Comparison of ENCODE assay signal across 20 cellular contexts in genomic region chr22:49554741-49555140, GRCh38.
"Had no signal": no experiment of that assay in that cellular context is flagged by ENCODE, and none has a peak within 500 bp of the region (broad histone marks: within the 10 kb centered on the region; RNA-seq: fewer than 3 reads in every experiment).

No MANE protein-coding gene starts in this region.

- H3K27me3 ChIP-seq: ascending aorta had no signal

- H3K27ac ChIP-seq: ascending aorta, esophagus squamous epithelium, heart right ventricle, lower lobe of right lung, parathyroid adenoma had no signal

- H3K4me3 Mint-ChIP-seq: activated B cell treated with CpG ODN at 0.5 μM for 24 hours; activated CD4-positive, alpha-beta memory T cell treated with anti-CD3 and anti-CD28 coated beads, Interleukin-2, amount 10 ng/mL, durations not matched to agents 7 days and 5 days; activated CD8-positive, alpha-beta memory T cell treated with anti-CD3 and anti-CD28 coated beads, Interleukin-2, amount 10 ng/mL, durations not matched to agents 7 days and 5 days; activated naive CD4-positive, alpha-beta T cell treated with anti-CD3 and anti-CD28 coated beads for 36 hours; activated T-helper 17 cell treated with anti-CD3 and anti-CD28 coated beads, Interleukin-2, amount 50 U/mL, for 72 hours; dendritic cell treated with granulocyte-macrophage colony-stimulating factor and Interleukin-4, amounts not matched to agents 40 ng/mL and 50 ng/mL, for 4 days; nephron had no signal

- H3K9me3 Mint-ChIP-seq: activated T-helper 17 cell treated with anti-CD3 and anti-CD28 coated beads, Interleukin-2, amount 50 U/mL, for 72 hours had no signal

- DNase-seq: activated B cell treated with CpG ODN at 0.5 μM for 24 hours; activated CD4-positive, alpha-beta memory T cell treated with anti-CD3 and anti-CD28 coated beads, Interleukin-2, amount 10 ng/mL, durations not matched to agents 7 days and 5 days; activated CD4-positive, alpha-beta T cell treated with anti-CD3 and anti-CD28 coated beads for 48 hours; activated CD8-positive, alpha-beta memory T cell treated with anti-CD3 and anti-CD28 coated beads, Interleukin-2, amount 10 ng/mL, durations not matched to agents 7 days and 5 days; activated naive CD4-positive, alpha-beta T cell treated with anti-CD3 and anti-CD28 coated beads for 36 hours; activated T-cell treated with anti-CD3 and anti-CD28 coated beads, Interleukin-2, amount 50 U/mL, for 1 hour; cerebellar nuclear complex; effector memory CD4-positive, alpha-beta T cell; esophagus squamous epithelium; heart right ventricle; lower lobe of right lung; stimulated activated CD4-positive, alpha-beta T cell treated with anti-CD3 and anti-CD28 coated beads, Interleukin-12 subunit alpha, Interleukin-12 subunit beta, amount 100 ng/mL, for 4 hours; stimulated activated CD4-positive, alpha-beta T cell treated with anti-CD3 and anti-CD28 coated beads, Interleukin-1b, Interleukin-23, amount 100 ng/mL, for 48 hours; stimulated activated CD8-positive, alpha-beta memory T cell treated with anti-CD3 and anti-CD28 coated beads, Interleukin-4, amount 100 ng/mL, for 48 hours; stimulated activated naive CD4-positive, alpha-beta T cell treated with Interleukin-2 at 50 U/mL for 16 hours had no signal

- ATAC-seq: activated CD8-positive, alpha-beta memory T cell treated with anti-CD3 and anti-CD28 coated beads, Interleukin-2, amount 10 ng/mL, durations not matched to agents 7 days and 5 days; activated T-helper 17 cell treated with anti-CD3 and anti-CD28 coated beads, Interleukin-2, amount 50 U/mL, for 72 hours had no signal

- H3K27ac Mint-ChIP-seq: activated B cell treated with CpG ODN at 0.5 μM for 24 hours; activated CD4-positive, alpha-beta memory T cell treated with anti-CD3 and anti-CD28 coated beads, Interleukin-2, amount 10 ng/mL, durations not matched to agents 7 days and 5 days; activated CD8-positive, alpha-beta memory T cell treated with anti-CD3 and anti-CD28 coated beads, Interleukin-2, amount 10 ng/mL, durations not matched to agents 7 days and 5 days; activated naive CD4-positive, alpha-beta T cell treated with anti-CD3 and anti-CD28 coated beads for 36 hours; activated T-helper 17 cell treated with anti-CD3 and anti-CD28 coated beads, Interleukin-2, amount 50 U/mL, for 72 hours; dendritic cell treated with granulocyte-macrophage colony-stimulating factor and Interleukin-4, amounts not matched to agents 40 ng/mL and 50 ng/mL, for 4 days; nephron had no signal

- H3K4me3 ChIP-seq: ascending aorta, esophagus squamous epithelium, heart right ventricle, lower lobe of right lung had no signal

- H3K4me1 Mint-ChIP-seq: activated B cell treated with CpG ODN at 0.5 μM for 24 hours; activated CD4-positive, alpha-beta memory T cell treated with anti-CD3 and anti-CD28 coated beads, Interleukin-2, amount 10 ng/mL, durations not matched to agents 7 days and 5 days; activated CD8-positive, alpha-beta memory T cell treated with anti-CD3 and anti-CD28 coated beads, Interleukin-2, amount 10 ng/mL, durations not matched to agents 7 days and 5 days; activated T-helper 17 cell treated with anti-CD3 and anti-CD28 coated beads, Interleukin-2, amount 50 U/mL, for 72 hours; nephron had no signal

- H3K4me1 ChIP-seq: ascending aorta, esophagus squamous epithelium, lower lobe of right lung, parathyroid adenoma had no signal

- H3K9ac ChIP-seq: parathyroid adenoma had no signal

- H3K27me3 Mint-ChIP-seq: activated B cell treated with CpG ODN at 0.5 μM for 24 hours; activated CD4-positive, alpha-beta memory T cell treated with anti-CD3 and anti-CD28 coated beads, Interleukin-2, amount 10 ng/mL, durations not matched to agents 7 days and 5 days; activated CD8-positive, alpha-beta memory T cell treated with anti-CD3 and anti-CD28 coated beads, Interleukin-2, amount 10 ng/mL, durations not matched to agents 7 days and 5 days; activated T-helper 17 cell treated with anti-CD3 and anti-CD28 coated beads, Interleukin-2, amount 50 U/mL, for 72 hours; dendritic cell treated with granulocyte-macrophage colony-stimulating factor and Interleukin-4, amounts not matched to agents 40 ng/mL and 50 ng/mL, for 4 days had no signal

- H2AFZ ChIP-seq: parathyroid adenoma had no signal

- H3K79me2 ChIP-seq: parathyroid adenoma had no signal

- H3K36me3 ChIP-seq: ascending aorta, esophagus squamous epithelium, heart right ventricle, lower lobe of right lung had no signal

- H3K9me3 ChIP-seq: ascending aorta had no signal
